In the genomic region with DNA sequence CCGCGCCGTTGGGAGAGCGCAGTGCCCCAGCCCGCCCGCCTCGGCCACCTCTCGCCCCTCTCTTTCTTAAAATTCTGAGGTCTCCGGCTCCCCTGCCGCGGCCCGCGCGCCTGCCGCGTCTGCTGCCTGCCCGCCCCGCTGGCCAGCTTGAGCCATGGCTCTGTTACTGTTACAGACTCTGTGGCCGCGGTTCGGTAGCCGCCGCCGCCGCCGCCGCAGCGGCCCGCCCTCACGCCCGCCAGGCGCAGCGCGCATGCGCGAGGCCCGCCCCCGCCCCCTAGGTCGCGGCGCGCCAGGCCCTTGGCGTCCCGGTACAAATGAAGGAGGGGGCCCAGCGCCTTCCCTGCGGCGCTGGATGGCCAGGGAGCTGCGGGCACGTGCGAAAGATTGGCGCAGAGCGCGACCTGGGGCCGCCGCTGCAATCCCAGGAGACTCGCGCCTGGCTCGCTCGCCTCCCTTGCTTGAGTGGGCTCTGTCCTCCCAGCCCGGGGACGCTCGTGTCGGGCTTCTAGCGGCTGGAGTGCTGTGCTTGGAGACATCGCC, we compare ENCODE assay signal across 9 cellular contexts. TPM values are rescaled to one million over a fixed set of nuclear protein-coding genes. Genes with fewer than 3 reads are reported as not detected.
DNase-seq lines count a peak whose midpoint lies in the region; ATAC-seq and TF ChIP-seq lines count a peak whose summit lies in the region.
"Had no signal": no experiment of that assay in that cellular context is flagged by ENCODE, and none has a peak within 500 bp of the region (broad histone marks: within the 10 kb centered on the region; RNA-seq: fewer than 3 reads in every experiment).

A gene (minus strand): TSS at position 171 of the 543 bp plus-strand sequence. CDS start 452 bp downstream, outside the sequence.

- DNase-seq in AG09309 (ENCODE audit: low read depth) (no peak), NCI-H345 treated with DMSO at 0.1 percent for 48 hours (lab: John Stamatoyannopoulos, UW; ENCODE audit: unreplicated experiment) (peak; percentile 16), fibroblast of mammary gland (ENCODE audit: low read depth) (peak; percentile 8), nephron progenitor cell (peak; percentile 85)
- DNase-seq in activated CD8-positive, alpha-beta memory T cell treated with anti-CD3 and anti-CD28 coated beads for 24 hours = peak; percentile 84

- peak within 1 kb of the TSS; percentile 87 for H3K4me3 Mint-ChIP-seq in nephron progenitor cell

- TF ChIP-seq CTCF in AG09309 (IDR thresholded peaks at IDR 0.05; ENCODE audit: control insufficient read depth, insufficient read depth, low read depth, low read length, missing control alignments) = no peak
- TF ChIP-seq CTCF in fibroblast of mammary gland (conservative IDR thresholded peaks at IDR 0.05; ENCODE audit: control insufficient read depth, insufficient read depth, low read depth, low read length) = no peak
- no peak for TF ChIP-seq CTCF in nephron progenitor cell (IDR thresholded peaks at IDR 0.05)

- H3K4me3 ChIP-seq in AG09309 (ENCODE audit: control insufficient read depth, low read depth, low read length) (peak within 1 kb of the TSS; percentile 47), fibroblast of mammary gland (ENCODE audit: control insufficient read depth, low read depth, low read length) (peak within 1 kb of the TSS; percentile 39), urinary bladder (ENCODE audit: low read depth, low read length) (peak within 1 kb of the TSS; percentile 58)

- under 1% methylated on average over 65 of the region's 65 CpGs for WGBS in urinary bladder

- no peaks in the 10 kb centered on the region for H3K36me3 Mint-ChIP-seq in nephron progenitor cell (ENCODE audit: low read depth)

- peaks cover 99% of the 10 kb centered on the region for H3K27me3 Mint-ChIP-seq in nephron progenitor cell (ENCODE audit: low read depth, poor library complexity)

- H3K36me3 ChIP-seq in urinary bladder (ENCODE audit: insufficient read depth) = no peaks in the 10 kb centered on the region

- peaks cover 5% of the 10 kb centered on the region for H3K4me1 ChIP-seq in urinary bladder (ENCODE audit: insufficient read depth)

- H3K4me1 Mint-ChIP-seq in nephron progenitor cell = peaks cover 30% of the 10 kb centered on the region

- no peak within 1 kb of the TSS for H3K27ac ChIP-seq in urinary bladder (ENCODE audit: low read depth)

- H3K27ac Mint-ChIP-seq in nephron progenitor cell = no peak within 1 kb of the TSS

- peaks cover 5% of the 10 kb centered on the region for H3K9me3 Mint-ChIP-seq in nephron progenitor cell

- peak; percentile 69 for ATAC-seq in GM18517 (IDR thresholded peaks at IDR 0.05; ENCODE audit: unreplicated experiment)
- ATAC-seq in HG03025 (IDR thresholded peaks at IDR 0.05; ENCODE audit: low FRiP score, unreplicated experiment) = peak; percentile 92

RNA-seq across cellular contexts. Expression of the gene that starts here (rescaled TPM):
- total RNA-seq in urinary bladder = 0.63 TPM
- polyA plus RNA-seq in urinary bladder = not detected
- total RNA-seq: HT1080 had no signal
